In genomic region chr3:138687236-138687635, GRCh38 we compare ENCODE assay signal across 10 cellular contexts.
DNase-seq lines count a peak whose midpoint lies in the region; ATAC-seq, FAIRE-seq and TF ChIP-seq lines count a peak whose summit lies in the region.
"Had no signal": no experiment of that assay in that cellular context is flagged by ENCODE, and none has a peak within 500 bp of the region (broad histone marks: within the 10 kb centered on the region; RNA-seq: fewer than 3 reads in every experiment).

No MANE protein-coding gene starts in this region.

- no peak for TF ChIP-seq CTCF in A673 (conservative IDR thresholded peaks at IDR 0.05; ENCODE audit: low read depth, low read length)
- TF ChIP-seq CTCF in astrocyte (IDR thresholded peaks at IDR 0.05; ENCODE audit: insufficient read depth, low read depth, low read length) = no peak

- H3K4me3 ChIP-seq in A673 (ENCODE audit: low read depth, low read length, poor library complexity, severe bottlenecking) = no peak overlapping the region
- H3K4me3 ChIP-seq in astrocyte (ENCODE audit: insufficient read depth, low read depth, low read length) = no peak overlapping the region
- H3K4me3 ChIP-seq: skin epidermis had no signal

- H3K27me3 ChIP-seq in A673 (replicated peaks; ENCODE audit: insufficient read depth, low read depth, low read length, poor library complexity) (no peaks in the 10 kb centered on the region), astrocyte (ENCODE audit: insufficient read depth, low read length) (no peaks in the 10 kb centered on the region)

- H3K27ac ChIP-seq in A673 (ENCODE audit: low read depth, low read length, poor library complexity, severe bottlenecking) (peak overlapping the region; percentile 11), astrocyte (ENCODE audit: low read depth, low read length) (peak overlapping the region; percentile 25)

- CTCF ChIA-PET in A673 (lab: Charles Lee) = interaction anchor here (1.0 kb wide), 1 partner anchor 236 kb away, joined by 6 read pairs; no protein-coding TSS in a partner anchor

- no peak for FAIRE-seq in astrocyte (lab: Jason Lieb, UNC)

- no peaks in the 10 kb centered on the region for H3K79me2 ChIP-seq in astrocyte (ENCODE audit: insufficient read depth, low read length)

- no peaks in the 10 kb centered on the region for H3K27me3 Mint-ChIP-seq in astrocyte (ENCODE audit: low read depth, unreplicated experiment)

- intact Hi-C loops in A673 (cut with micrococcal nuclease; ENCODE audit: unreplicated experiment) = no loop called here

- no peaks in the 10 kb centered on the region for H3K36me3 ChIP-seq in A673 (ENCODE audit: insufficient read depth, low read length, poor library complexity, severe bottlenecking)
- peaks cover 3% of the 10 kb centered on the region for H3K36me3 ChIP-seq in astrocyte (ENCODE audit: insufficient read depth, low read length)

- H4K20me1 ChIP-seq in astrocyte (ENCODE audit: insufficient read depth, low read length) = no peaks in the 10 kb centered on the region

- no peak overlapping the region for H3K4me3 Mint-ChIP-seq in astrocyte (ENCODE audit: unreplicated experiment)

- H3K9me3 Mint-ChIP-seq in astrocyte (ENCODE audit: unreplicated experiment) = no peaks in the 10 kb centered on the region

- no peak for DNase-seq in A673 (ENCODE audit: low spot score)
- no peak for DNase-seq in astrocyte (ENCODE audit: low read depth)
- no peak for DNase-seq in D341Med (ENCODE audit: low spot score)
- DNase-seq in hepatic stellate cell (ENCODE audit: low spot score) = no peak
- DNase-seq in NCI-H2107 (lab: John Stamatoyannopoulos, UW) = no peak
- DNase-seq in erythroblast (lab: John Stamatoyannopoulos, UW) = no peak
- DNase-seq: NCI-H1105 treated with DMSO at 0.1 percent for 48 hours had no signal

- no peak overlapping the region for H3K9ac ChIP-seq in astrocyte (ENCODE audit: low read length)

- POLR2A ChIA-PET in A673 (lab: Charles Lee; ENCODE audit: low non-redundant PET) = interaction anchor here (0.6 kb wide), 1 partner anchor 56 kb away, joined by 8 read pairs; no protein-coding TSS in a partner anchor

- ATAC-seq in GM19351 (IDR thresholded peaks at IDR 0.05; ENCODE audit: unreplicated experiment) = peak; percentile 42
- ATAC-seq in HG03097 (IDR thresholded peaks at IDR 0.05; ENCODE audit: low FRiP score, unreplicated experiment) = peak; percentile 37

- H3K4me1 Mint-ChIP-seq in astrocyte (ENCODE audit: low read depth, unreplicated experiment) = peaks cover 8% of the 10 kb centered on the region

- BruUV-seq in A673 (replicated peaks; lab: Mats Ljungman, UMichigan) = no TSS peak

- peak overlapping the region; percentile 31 for H3K4me2 ChIP-seq in astrocyte (ENCODE audit: low read length)

- H3K36me3 Mint-ChIP-seq in astrocyte (ENCODE audit: low read depth, unreplicated experiment) = peaks cover 5% of the 10 kb centered on the region

- H3K9me3 ChIP-seq in A673 (ENCODE audit: low read depth, low read length, poor library complexity, severe bottlenecking) (no peaks in the 10 kb centered on the region), astrocyte (ENCODE audit: insufficient read depth, low read depth, low read length) (no peaks in the 10 kb centered on the region)

- H3K27ac Mint-ChIP-seq in astrocyte (ENCODE audit: unreplicated experiment) = peak overlapping the region; percentile 89

- H3K4me1 ChIP-seq in A673 (ENCODE audit: insufficient read depth, low read length, poor library complexity, severe bottlenecking) (peaks cover 35% of the 10 kb centered on the region), astrocyte (ENCODE audit: insufficient read depth, low read length) (peaks cover 5% of the 10 kb centered on the region)

- no peak overlapping the region for H2AFZ ChIP-seq in astrocyte (ENCODE audit: low read depth, low read length)

- no peak for TF ChIP-seq POLR2A in erythroblast (IDR thresholded peaks at IDR 0.05; ENCODE audit: low read length)
